10 cellular contexts compared by ENCODE assay signal in genomic region chr7:27175005-27175625, GRCh38. TPM values are rescaled to one million over a fixed set of nuclear protein-coding genes. Genes with fewer than 3 reads are reported as not detected.
DNase-seq lines count a peak whose midpoint lies in the region; TF ChIP-seq lines count a peak whose summit lies in the region.
"Had no signal": no experiment of that assay in that cellular context is flagged by ENCODE, and none has a peak within 500 bp of the region (broad histone marks: within the 10 kb centered on the region; RNA-seq: fewer than 3 reads in every experiment).

No MANE protein-coding gene starts in this region.

- peak; percentile 52 to 54 for DNase-seq in NOMO-1 (lab: John Stamatoyannopoulos, UW; ENCODE audit: unreplicated experiment in 2 of 2)
- no peak for DNase-seq in NOMO-1 treated with dmso at 0.1 percent for 144 hours (lab: John Stamatoyannopoulos, UW; ENCODE audit: unreplicated experiment)
- DNase-seq in NCI-H69 (lab: John Stamatoyannopoulos, UW) = peak; percentile 61
- peak; percentile 80 for DNase-seq in glomerular visceral epithelial cell (ENCODE audit: extremely low spot score)
- peak; percentile 34 for DNase-seq in spleen
- no peak for DNase-seq in NCI-H1436 (lab: John Stamatoyannopoulos, UW)
- DNase-seq in NCI-H128 (lab: John Stamatoyannopoulos, UW; ENCODE audit: unreplicated experiment) = no peak
- no peak for DNase-seq in DMS53 treated with DMSO at 0.1 percent for 48 hours (lab: John Stamatoyannopoulos, UW; ENCODE audit: unreplicated experiment)

- intact Hi-C loops in spleen (cut with DNase I; ENCODE audit: low total_unique reads) = no loop called here

- TF ChIP-seq CTCF in spleen (IDR thresholded peaks at IDR 0.05 in 8 of 11, conservative IDR thresholded peaks at IDR 0.05 in 3 of 11) = no peak

- no peak for TF ChIP-seq POLR2A in spleen (IDR thresholded peaks at IDR 0.05)

- H3K9me3 ChIP-seq in spleen = peaks cover 0 to 8% (median 0%) of the 10 kb centered on the region in 8 donors
- H3K9me3 ChIP-seq: thoracic aorta had no signal

- H3K27me3 ChIP-seq in spleen (replicated peaks in 1 of 7) = peaks cover 36 to 100% (median 100%) of the 10 kb centered on the region in 7 donors

- 54 to 81% (median 74%) methylated on average over 10 to 11 of the region's 11 CpGs for WGBS in spleen, 5 donors

- H3K27ac ChIP-seq in spleen = no peak overlapping the region
- H3K27ac ChIP-seq: HL-60, thoracic aorta had no signal

- H3K36me3 ChIP-seq in spleen = no peaks in the 10 kb centered on the region
- H3K36me3 ChIP-seq: thoracic aorta had no signal

- no peak overlapping the region for H3K4me3 ChIP-seq in spleen

- peaks cover 21 to 59% (median 43%) of the 10 kb centered on the region in 6 donors for H3K4me1 ChIP-seq in spleen

RNA-seq across cellular contexts. Expression of gene HOXA10, which starts 1.0 kb away (rescaled TPM):
- total RNA-seq in spleen = under 1 TPM in 3 of 7 donors, not detected in 4; 0.13 to 0.72 (median 0.56) TPM
- polyA plus RNA-seq in spleen = under 1 TPM; 0.05 to 0.22 (median 0.19) TPM

RNA-seq across cellular contexts. Expression of gene HOXA9, which starts 9.8 kb away (rescaled TPM):
- total RNA-seq in spleen = 1 to 10 TPM in 5 of 7 donors, under 1 TPM in 2; 0.51 to 3.0 (median 1.2) TPM
- polyA plus RNA-seq in spleen = under 1 TPM; 0.46 to 0.54 (median 0.48) TPM
- total RNA-seq: thoracic aorta had no signal

RNA-seq across cellular contexts. Expression of gene HOXA11, which starts 9.9 kb away (rescaled TPM):
- total RNA-seq in spleen = not detected
- not detected for polyA plus RNA-seq in spleen

RNA-seq across cellular contexts. Expression of gene HOXA7, which starts 18.6 kb away (rescaled TPM):
- total RNA-seq in spleen = 1 to 10 TPM; 1.0 to 8.0 (median 2.6) TPM
- 1 to 10 TPM in 1 of 3 donors, under 1 TPM in 2; 0.55 to 1.4 (median 0.80) TPM for polyA plus RNA-seq in spleen

RNA-seq across cellular contexts. Expression of gene HOXA3, which starts 22.7 kb away (rescaled TPM):
- 1 to 10 TPM in 5 of 7 donors, under 1 TPM in 2; 0.51 to 6.1 (median 2.2) TPM for total RNA-seq in spleen
- 1 to 10 TPM in 1 of 3 donors, under 1 TPM in 2; 0.57 to 1.4 (median 0.62) TPM for polyA plus RNA-seq in spleen

Comparison
In these comparisons a context has a peak if more than half of its experiments do, and no peak if none do; other contexts are left out.
1. DNase-seq: peak in NOMO-1 (2 of 2), NCI-H69 (single experiment), glomerular visceral epithelial cell (single experiment) and spleen (single experiment); none in NOMO-1 treated with dmso at 0.1 percent for 144 hours (single experiment), NCI-H1436 (single experiment), NCI-H128 (single experiment) and DMS53 treated with DMSO at 0.1 percent for 48 hours (single experiment).